24 cellular contexts compared by ENCODE assay signal in genomic region chr5:132266836-132267160, GRCh38. TPM values are rescaled to one million over a fixed set of nuclear protein-coding genes. Genes with fewer than 3 reads are reported as not detected.
DNase-seq lines count a peak whose midpoint lies in the region; ATAC-seq, FAIRE-seq and TF ChIP-seq lines count a peak whose summit lies in the region.
"Had no signal": no experiment of that assay in that cellular context is flagged by ENCODE, and none has a peak within 500 bp of the region (broad histone marks: within the 10 kb centered on the region; RNA-seq: fewer than 3 reads in every experiment).

No MANE protein-coding gene starts in this region.

- H3K4me1 ChIP-seq in GM23248 (ENCODE audit: insufficient read depth) (peaks cover 57% of the 10 kb centered on the region), astrocyte (ENCODE audit: insufficient read depth, low read length) (peaks cover 80% of the 10 kb centered on the region), keratinocyte (ENCODE audit: control insufficient read depth, extremely low read depth, insufficient read depth, low read length) (peaks cover 21% of the 10 kb centered on the region), smooth muscle cell (ENCODE audit: low read depth) (peaks cover 19% of the 10 kb centered on the region), HepG2 (ENCODE audit: insufficient read depth, low read length) (peaks cover 52% of the 10 kb centered on the region)

- peaks cover 2% of the 10 kb centered on the region for H3K9me1 ChIP-seq in keratinocyte (ENCODE audit: control insufficient read depth, extremely low read depth, insufficient read depth, low read length)

- H3K36me3 ChIP-seq in GM23248 (ENCODE audit: low read depth) (peaks cover 25% of the 10 kb centered on the region; the same call in 1 of the 2 replicates), astrocyte (ENCODE audit: insufficient read depth, low read length) (peaks cover 47% of the 10 kb centered on the region), keratinocyte (ENCODE audit: control insufficient read depth in 2 of 2, extremely low read depth in 1 of 2, insufficient read depth in 2 of 2, low read length in 2 of 2) (peaks cover 44 to 61% of the 10 kb centered on the region in 2 experiments), smooth muscle cell (ENCODE audit: low read depth) (no peaks in the 10 kb centered on the region), HepG2 (replicated peaks in 1 of 2; ENCODE audit: control insufficient read depth in 1 of 2, insufficient read depth in 2 of 2, low read length in 2 of 2) (no peaks in the 10 kb centered on the region)
- H3K36me3 ChIP-seq: neutrophil had no signal

- H3K9me2 ChIP-seq in GM23248 (ENCODE audit: insufficient read depth): no peaks in the 10 kb centered on the region

- ATAC-seq in HepG2: no peak

- peaks cover 31% of the 10 kb centered on the region for H3K79me2 ChIP-seq in GM23248 (ENCODE audit: insufficient read depth)
- H3K79me2 ChIP-seq in astrocyte (ENCODE audit: insufficient read depth, low read length): peaks cover 85% of the 10 kb centered on the region
- peaks cover 6% of the 10 kb centered on the region for H3K79me2 ChIP-seq in keratinocyte (ENCODE audit: control insufficient read depth, insufficient read depth, low read length)
- peaks cover 3% of the 10 kb centered on the region for H3K79me2 ChIP-seq in smooth muscle cell (ENCODE audit: low read depth)
- no peaks in the 10 kb centered on the region for H3K79me2 ChIP-seq in HepG2 (ENCODE audit: insufficient read depth, low read length)

- DNase-seq in GM23248: no peak
- no peak for DNase-seq in astrocyte (ENCODE audit: low read depth)
- DNase-seq in keratinocyte (ENCODE audit: low read depth, low spot score): no peak
- no peak for DNase-seq in smooth muscle cell (lab: John Stamatoyannopoulos, UW; ENCODE audit: unreplicated experiment)
- DNase-seq in NCI-H446 (lab: John Stamatoyannopoulos, UW): no peak
- no peak for DNase-seq in T-helper 2 cell treated with Interferon-gamma antibody and Interleukin-4, amounts not matched to agents 5 μg/mL and 100 μg/mL, for 36 hours (ENCODE audit: low spot score)
- DNase-seq in HepG2 (ENCODE audit: low spot score): no peak
- no peak for DNase-seq in T-helper 9 cell
- DNase-seq: activated CD4-positive, alpha-beta T cell treated with anti-CD3 and anti-CD28 coated beads, Interleukin-2, amount 10 ng/mL, durations not matched to agents 24 days and 14 days; activated naive CD4-positive, alpha-beta T cell treated with anti-CD3 and anti-CD28 coated beads, Interleukin-2, amount 10 ng/mL, durations not matched to agents 7 days and 5 days; activated T-cell treated with anti-CD3 and anti-CD28 coated beads, Interleukin-2, amount 50 U/mL, for 24 hours; DMS 273 treated with DMSO at 0.1 percent for 48 hours; effector CD4-positive, alpha-beta T cell; glutamatergic neuron; NCI-H82; SJCRH30; stimulated activated CD8-positive, alpha-beta memory T cell treated with anti-CD3 and anti-CD28 coated beads, Interleukin-4, amount 100 ng/mL, for 48 hours; substantia nigra; T-helper 1 cell had no signal

- H3K9ac ChIP-seq in GM23248: 0 out of 2 replicates have a peak overlapping the region, but pooled peaks have one; percentile 74
- peak overlapping the region; percentile 82 for H3K9ac ChIP-seq in astrocyte (ENCODE audit: low read length)
- no peak overlapping the region for H3K9ac ChIP-seq in keratinocyte (ENCODE audit: control insufficient read depth, extremely low read depth, insufficient read depth, low read length)
- H3K9ac ChIP-seq in smooth muscle cell (ENCODE audit: low read depth): no peak overlapping the region
- no peak overlapping the region for H3K9ac ChIP-seq in HepG2 (ENCODE audit: insufficient read depth, low read depth, low read length)

- 92 to 100% methylated on average over 1 of the region's 1 CpG for WGBS in GM23248 (ENCODE audit: low coverage in 1 of 2, low lambda C conversion rate in 2 of 2, missing lambda C conversion rate in 2 of 2), 2 experiments
- WGBS in smooth muscle cell (ENCODE audit: low lambda C conversion rate): 100% methylated on average over 1 of the region's 1 CpG
- no CpG with 5 or more reads among the region's 1 CpG for WGBS in HepG2 (ENCODE audit: low lambda C conversion rate)

- in situ Hi-C loops in GM23248 (cut with MboI): no loop called here
- in situ Hi-C loops in HepG2 (cut with HindIII; ENCODE audit: extremely low pct_ligation_motif_present, low pct_unique_long_range_greater_than_20kb): no loop called here

- dilution Hi-C loops in keratinocyte (cut with MboI; ENCODE audit: extremely low pct_ligation_motif_present, low sequenced_read_pairs): no loop called here

- FAIRE-seq in astrocyte (lab: Jason Lieb, UNC) (no peak), keratinocyte (lab: Jason Lieb, UNC) (no peak), HepG2 (lab: Jason Lieb, UNC) (no peak)
- FAIRE-seq: G401.6 had no signal

- POLR2A ChIA-PET in HepG2 (lab: Yijun Ruan, JAX): no interaction called here

- intact Hi-C loops in HepG2 (cut with micrococcal nuclease; ENCODE audit: unreplicated experiment): no loop called here

- no peak for TF ChIP-seq RAD21 in HepG2 (CRISPR knock-in tag; IDR thresholded peaks at IDR 0.05)

- no peak for TF ChIP-seq CTCF in astrocyte (IDR thresholded peaks at IDR 0.05; ENCODE audit: insufficient read depth, low read depth, low read length)
- no peak for TF ChIP-seq CTCF in keratinocyte (optimal IDR thresholded peaks at IDR 0.05 in 1 of 3, IDR thresholded peaks at IDR 0.05 in 1 of 3, conservative IDR thresholded peaks at IDR 0.05 in 1 of 3; ENCODE audit: extremely low read depth in 1 of 3, insufficient read depth in 2 of 3, low read length in 3 of 3)
- TF ChIP-seq CTCF in smooth muscle cell (IDR thresholded peaks at IDR 0.05; ENCODE audit: borderline replicate concordance, insufficient read depth, poor library complexity, severe bottlenecking): no peak
- TF ChIP-seq CTCF in HepG2 (CRISPR knock-in tag; IDR thresholded peaks at IDR 0.05): no peak

- TF ChIP-seq POLR2A in HepG2 (IDR thresholded peaks at IDR 0.05; ENCODE audit: insufficient read depth in 1 of 2, low read depth in 2 of 2, low read length in 2 of 2): no peak

- H3K4me3 ChIP-seq in GM23248 (no peak overlapping the region), astrocyte (ENCODE audit: insufficient read depth, low read depth, low read length) (no peak overlapping the region), keratinocyte (ENCODE audit: control insufficient read depth in 2 of 3, extremely low read depth in 1 of 3, insufficient read depth in 2 of 3, low read depth in 1 of 3, low read length in 3 of 3) (no peak overlapping the region), smooth muscle cell (no peak overlapping the region), HepG2 (replicated peaks in 1 of 3; ENCODE audit: insufficient read depth in 1 of 3, low read depth in 2 of 3, low read length in 3 of 3) (no peak overlapping the region)
- H3K4me3 ChIP-seq: mucosa of descending colon, SJCRH30 had no signal

- no peak overlapping the region for H3K4me2 ChIP-seq in GM23248 (ENCODE audit: unreplicated experiment)
- no peak overlapping the region for H3K4me2 ChIP-seq in astrocyte (ENCODE audit: low read length)
- H3K4me2 ChIP-seq in keratinocyte (ENCODE audit: control insufficient read depth, extremely low read depth, insufficient read depth, low read depth, low read length): no peak overlapping the region
- H3K4me2 ChIP-seq in smooth muscle cell: no peak overlapping the region
- H3K4me2 ChIP-seq in HepG2 (ENCODE audit: low read depth, low read length): no peak overlapping the region

- no peaks in the 10 kb centered on the region for H3K9me3 Mint-ChIP-seq in astrocyte (ENCODE audit: unreplicated experiment)
- H3K9me3 Mint-ChIP-seq in T-helper 2 cell treated with Interferon-gamma antibody and Interleukin-4, amounts not matched to agents 5 μg/mL and 100 μg/mL, for 36 hours: no peaks in the 10 kb centered on the region
- H3K9me3 Mint-ChIP-seq: activated CD4-positive, alpha-beta T cell treated with anti-CD3 and anti-CD28 coated beads, Interleukin-2, amount 10 ng/mL, durations not matched to agents 24 days and 14 days; activated naive CD4-positive, alpha-beta T cell treated with anti-CD3 and anti-CD28 coated beads, Interleukin-2, amount 10 ng/mL, durations not matched to agents 7 days and 5 days; activated T-cell treated with anti-CD3 and anti-CD28 coated beads, Interleukin-2, amount 50 U/mL, for 24 hours; CD14-positive monocyte; central memory CD8-positive, alpha-beta T cell had no signal

- H3K36me3 Mint-ChIP-seq in astrocyte (ENCODE audit: low read depth, unreplicated experiment): peaks cover 33% of the 10 kb centered on the region
- no peaks in the 10 kb centered on the region for H3K36me3 Mint-ChIP-seq in T-helper 2 cell treated with Interferon-gamma antibody and Interleukin-4, amounts not matched to agents 5 μg/mL and 100 μg/mL, for 36 hours (ENCODE audit: low read depth)
- H3K36me3 Mint-ChIP-seq: activated naive CD4-positive, alpha-beta T cell treated with anti-CD3 and anti-CD28 coated beads, Interleukin-2, amount 10 ng/mL, durations not matched to agents 7 days and 5 days; CD14-positive monocyte had no signal

- H3F3A ChIP-seq in GM23248 (ENCODE audit: insufficient read depth) (peaks cover 26% of the 10 kb centered on the region), smooth muscle cell (ENCODE audit: low read depth) (peaks cover 6% of the 10 kb centered on the region)

- H3K9me3 ChIP-seq in GM23248 (ENCODE audit: low read depth) (no peaks in the 10 kb centered on the region), astrocyte (ENCODE audit: insufficient read depth, low read depth, low read length) (no peaks in the 10 kb centered on the region), keratinocyte (ENCODE audit: control insufficient read depth, low read depth, low read length) (no peaks in the 10 kb centered on the region), smooth muscle cell (replicated peaks; ENCODE audit: low read depth) (no peaks in the 10 kb centered on the region), HepG2 (ENCODE audit: low read length) (no peaks in the 10 kb centered on the region)
- H3K9me3 ChIP-seq: mucosa of descending colon, neutrophil, SJCRH30 had no signal

- no TSS peak for BruUV-seq in HepG2 (replicated peaks; lab: Mats Ljungman, UMichigan)

- CTCF ChIA-PET in HepG2 (lab: Yijun Ruan, JAX; ENCODE audit: low intra/inter-chr PET ratio, low total read pairs): no interaction called here

- no peak overlapping the region for H2AFZ ChIP-seq in GM23248
- H2AFZ ChIP-seq in astrocyte (ENCODE audit: low read depth, low read length): no peak overlapping the region
- no peak overlapping the region for H2AFZ ChIP-seq in keratinocyte (ENCODE audit: control insufficient read depth, low read length)
- H2AFZ ChIP-seq in smooth muscle cell (ENCODE audit: low read depth): no peak overlapping the region
- no peak overlapping the region for H2AFZ ChIP-seq in HepG2 (ENCODE audit: low read length)

- H3K4me1 Mint-ChIP-seq in astrocyte (ENCODE audit: low read depth, unreplicated experiment): peaks cover 33% of the 10 kb centered on the region
- H3K4me1 Mint-ChIP-seq in T-helper 2 cell treated with Interferon-gamma antibody and Interleukin-4, amounts not matched to agents 5 μg/mL and 100 μg/mL, for 36 hours (ENCODE audit: low read depth): peaks cover 3% of the 10 kb centered on the region

- H4K20me1 ChIP-seq in GM23248 (ENCODE audit: insufficient read depth) (no peaks in the 10 kb centered on the region), astrocyte (ENCODE audit: insufficient read depth, low read length) (peaks cover 88% of the 10 kb centered on the region), keratinocyte (ENCODE audit: control insufficient read depth, extremely low read depth, insufficient read depth, low read length) (peaks cover 2% of the 10 kb centered on the region), smooth muscle cell (ENCODE audit: low read depth) (peaks cover 77% of the 10 kb centered on the region), HepG2 (ENCODE audit: insufficient read depth, low read length) (no peaks in the 10 kb centered on the region)

- no peak overlapping the region for H3K27ac Mint-ChIP-seq in astrocyte (ENCODE audit: unreplicated experiment)
- no peak overlapping the region for H3K27ac Mint-ChIP-seq in T-helper 2 cell treated with Interferon-gamma antibody and Interleukin-4, amounts not matched to agents 5 μg/mL and 100 μg/mL, for 36 hours
- H3K27ac Mint-ChIP-seq: activated naive CD4-positive, alpha-beta T cell treated with anti-CD3 and anti-CD28 coated beads, Interleukin-2, amount 10 ng/mL, durations not matched to agents 7 days and 5 days; activated T-cell treated with anti-CD3 and anti-CD28 coated beads, Interleukin-2, amount 50 U/mL, for 24 hours had no signal

- H3K27me3 ChIP-seq in GM23248 (replicated peaks; ENCODE audit: insufficient read depth) (no peaks in the 10 kb centered on the region), astrocyte (ENCODE audit: insufficient read depth, low read length) (no peaks in the 10 kb centered on the region), keratinocyte (ENCODE audit: control insufficient read depth, extremely low read depth, insufficient read depth, low read length) (no peaks in the 10 kb centered on the region), smooth muscle cell (ENCODE audit: low read depth) (no peaks in the 10 kb centered on the region), HepG2 (ENCODE audit: control insufficient read depth in 1 of 2, insufficient read depth in 2 of 2, low read length in 2 of 2) (no peaks in the 10 kb centered on the region)
- H3K27me3 ChIP-seq: SJCRH30 had no signal

- H3K27ac ChIP-seq in GM23248 (no peak overlapping the region), astrocyte (ENCODE audit: low read depth, low read length) (peak overlapping the region; percentile 97), keratinocyte (ENCODE audit: control insufficient read depth, insufficient read depth, low read length) (peak overlapping the region; percentile 78), smooth muscle cell (ENCODE audit: low read depth) (peak overlapping the region; percentile 94), HepG2 (ENCODE audit: extremely low read length, insufficient read depth, low read length) (no peak overlapping the region)
- H3K27ac ChIP-seq: neutrophil had no signal

- H3K27me3 Mint-ChIP-seq in astrocyte (ENCODE audit: low read depth, unreplicated experiment): no peaks in the 10 kb centered on the region
- no peaks in the 10 kb centered on the region for H3K27me3 Mint-ChIP-seq in T-helper 2 cell treated with Interferon-gamma antibody and Interleukin-4, amounts not matched to agents 5 μg/mL and 100 μg/mL, for 36 hours (ENCODE audit: low read depth)
- H3K27me3 Mint-ChIP-seq: activated CD4-positive, alpha-beta T cell treated with anti-CD3 and anti-CD28 coated beads, Interleukin-2, amount 10 ng/mL, durations not matched to agents 24 days and 14 days; central memory CD8-positive, alpha-beta T cell had no signal

- H3K4me3 Mint-ChIP-seq in astrocyte (ENCODE audit: unreplicated experiment): no peak overlapping the region
- H3K4me3 Mint-ChIP-seq in T-helper 2 cell treated with Interferon-gamma antibody and Interleukin-4, amounts not matched to agents 5 μg/mL and 100 μg/mL, for 36 hours: no peak overlapping the region
- H3K4me3 Mint-ChIP-seq: activated CD4-positive, alpha-beta T cell treated with anti-CD3 and anti-CD28 coated beads, Interleukin-2, amount 10 ng/mL, durations not matched to agents 24 days and 14 days; activated naive CD4-positive, alpha-beta T cell treated with anti-CD3 and anti-CD28 coated beads, Interleukin-2, amount 10 ng/mL, durations not matched to agents 7 days and 5 days; activated T-cell treated with anti-CD3 and anti-CD28 coated beads, Interleukin-2, amount 50 U/mL, for 24 hours; CD14-positive monocyte; central memory CD8-positive, alpha-beta T cell had no signal

- TF ChIP-seq EP300 in HepG2 (IDR thresholded peaks at IDR 0.05; ENCODE audit: low read depth in 2 of 2, low read length in 2 of 2) (no peak), HepG2 (CRISPR knock-in tag; IDR thresholded peaks at IDR 0.05; ENCODE audit: borderline replicate concordance) (no peak)

RNA-seq across cellular contexts. Expression of gene PDLIM4, which starts 9.3 kb away (rescaled TPM):
- total RNA-seq in GM23248 (2014; rRNA removed; shearing (Covaris generic)): 84.4 and 107 TPM in 2 replicates
- polyA plus RNA-seq in GM23248 (2016; fragmentation: Nextera tagmentation; extraction: Ambion mirVana) (153 and 156 TPM in 2 replicates), keratinocyte (38.3 to 81.8 TPM (median 79.3 TPM) in 3 replicates), smooth muscle cell (275 and 338 TPM in 2 replicates), HepG2 (2011; rRNA removed) (2.3 and 2.5 TPM in 2 replicates)
- total RNA-seq in astrocyte (56.6 and 72.4 TPM in 2 replicates), smooth muscle cell (77.4 and 93.8 TPM in 2 replicates), HepG2 (2016; rRNA removed; fragmentation: Illumina TruSeq; extraction: Trizol) (0.80 and 1.1 TPM in 2 replicates)
- 25.2 TPM for polyA plus RNA-seq in keratinocyte (2011; ENCODE audit: low read depth)
- 78.0 and 173 TPM in 2 replicates for polyA plus RNA-seq in keratinocyte (2011; cell fraction: cytosol; rRNA removed)
- polyA plus RNA-seq in keratinocyte (2011; cell fraction: nucleus; rRNA removed): 81.9 and 115 TPM in 2 replicates
- 50.9 and 113 TPM in 2 replicates for polyA plus RNA-seq in keratinocyte (2012; ENCODE audit: low replicate concordance)
- 44.2 to 86.3 TPM (median 59.6 TPM) in 3 replicates for polyA minus RNA-seq in keratinocyte
- 134 TPM for polyA minus RNA-seq in keratinocyte (2011; cell fraction: cytosol; rRNA and poly(A)+ RNA removed)
- polyA minus RNA-seq in keratinocyte (2011; cell fraction: nucleus; rRNA and poly(A)+ RNA removed): 36.9 and 40.3 TPM in 2 replicates
- total RNA-seq in HepG2 (2016; cell fraction: cytosol; rRNA removed; fragmentation: Illumina TruSeq; extraction: Trizol; ENCODE audit: low read depth): 0.44 and 0.81 TPM in 2 replicates
- total RNA-seq in HepG2 (2016; cell fraction: insoluble cytoplasmic fraction; rRNA removed; fragmentation: Illumina TruSeq; extraction: Trizol): 1.1 and 1.2 TPM in 2 replicates
- 0.76 and 0.93 TPM in 2 replicates for total RNA-seq in HepG2 (2016; cell fraction: membrane; rRNA removed; fragmentation: Illumina TruSeq; extraction: Trizol)
- total RNA-seq in HepG2 (2016; cell fraction: nucleus; rRNA removed; fragmentation: Illumina TruSeq; extraction: Trizol): 0.38 and 0.56 TPM in 2 replicates
- 1.2 and 3.5 TPM in 2 replicates for polyA plus RNA-seq in HepG2 (2011; cell fraction: cytosol; rRNA removed)
- polyA plus RNA-seq in HepG2 (2011; cell fraction: nucleus; rRNA removed): 5.9 and 8.0 TPM in 2 replicates
- polyA plus RNA-seq in HepG2 (2012): 1.4 and 1.7 TPM in 2 replicates
- 0.28 and 0.49 TPM in 2 replicates for polyA plus RNA-seq in HepG2 (2016; cell fraction: cytosol; fragmentation: Illumina TruSeq; extraction: Trizol; ENCODE audit: low read depth)
- polyA plus RNA-seq in HepG2 (2016; cell fraction: insoluble cytoplasmic fraction; fragmentation: Illumina TruSeq; extraction: Trizol; ENCODE audit: low read depth): 2.1 and 2.4 TPM in 2 replicates
- 0.43 and 0.85 TPM in 2 replicates for polyA plus RNA-seq in HepG2 (2016; cell fraction: membrane; fragmentation: Illumina TruSeq; extraction: Trizol; ENCODE audit: low read depth)
- 0.97 and 2.5 TPM in 2 replicates for polyA plus RNA-seq in HepG2 (2016; cell fraction: nucleus; fragmentation: Illumina TruSeq; extraction: Trizol; ENCODE audit: insufficient read depth, low read depth)
- polyA minus RNA-seq in HepG2 (2011; rRNA and poly(A)+ RNA removed; ENCODE audit: low replicate concordance): 0.77 and 0.94 TPM in 2 replicates
- polyA minus RNA-seq in HepG2 (2011; cell fraction: cytosol; rRNA and poly(A)+ RNA removed): 1.1 and 1.3 TPM in 2 replicates
- 0.87 and 1.4 TPM in 2 replicates for polyA minus RNA-seq in HepG2 (2011; cell fraction: nucleus; rRNA and poly(A)+ RNA removed)
- polyA plus RNA-seq: CD14-positive monocyte had no signal

RNA-seq across cellular contexts. Expression of gene SLC22A4, which starts 27.4 kb away (rescaled TPM):
- total RNA-seq in GM23248 (2014; rRNA removed; shearing (Covaris generic)): 26.0 and 26.3 TPM in 2 replicates
- polyA plus RNA-seq in GM23248 (2016; fragmentation: Nextera tagmentation; extraction: Ambion mirVana) (24.0 and 26.1 TPM in 2 replicates), keratinocyte (1.00 to 1.5 TPM (median 1.4 TPM) in 3 replicates), smooth muscle cell (1.3 and 3.1 TPM in 2 replicates), HepG2 (2011; rRNA removed) (0.33 and 0.56 TPM in 2 replicates)
- total RNA-seq in astrocyte (4.1 and 4.5 TPM in 2 replicates), smooth muscle cell (0.45 and 3.8 TPM in 2 replicates), HepG2 (2016; rRNA removed; fragmentation: Illumina TruSeq; extraction: Trizol) (0.62 and 0.83 TPM in 2 replicates)
- polyA plus RNA-seq in keratinocyte (2011; ENCODE audit: low read depth): not detected
- polyA plus RNA-seq in keratinocyte (2011; cell fraction: cytosol; rRNA removed): 0.68 and 0.78 TPM in 2 replicates
- 1.9 and 2.2 TPM in 2 replicates for polyA plus RNA-seq in keratinocyte (2011; cell fraction: nucleus; rRNA removed)
- 0.23 and 0.76 TPM in 2 replicates for polyA plus RNA-seq in keratinocyte (2012; ENCODE audit: low replicate concordance)
- 1.6 to 1.9 TPM (median 1.7 TPM) in 3 replicates for polyA minus RNA-seq in keratinocyte
- polyA minus RNA-seq in keratinocyte (2011; cell fraction: cytosol; rRNA and poly(A)+ RNA removed): not detected
- polyA minus RNA-seq in keratinocyte (2011; cell fraction: nucleus; rRNA and poly(A)+ RNA removed): 0.95 and 1.1 TPM in 2 replicates
- total RNA-seq in HepG2 (2016; cell fraction: cytosol; rRNA removed; fragmentation: Illumina TruSeq; extraction: Trizol; ENCODE audit: low read depth): 0.20 and 0.26 TPM in 2 replicates
- 0.34 and 0.93 TPM in 2 replicates for total RNA-seq in HepG2 (2016; cell fraction: insoluble cytoplasmic fraction; rRNA removed; fragmentation: Illumina TruSeq; extraction: Trizol)
- total RNA-seq in HepG2 (2016; cell fraction: membrane; rRNA removed; fragmentation: Illumina TruSeq; extraction: Trizol): 0.59 and 0.99 TPM in 2 replicates
- 0.99 and 1.1 TPM in 2 replicates for total RNA-seq in HepG2 (2016; cell fraction: nucleus; rRNA removed; fragmentation: Illumina TruSeq; extraction: Trizol)
- polyA plus RNA-seq in HepG2 (2011; cell fraction: cytosol; rRNA removed): 0.31 and 0.35 TPM in 2 replicates
- 0.64 and 0.88 TPM in 2 replicates for polyA plus RNA-seq in HepG2 (2011; cell fraction: nucleus; rRNA removed)
- 0.19 and 0.25 TPM in 2 replicates for polyA plus RNA-seq in HepG2 (2012)
- 0.12 and 0.36 TPM in 2 replicates for polyA plus RNA-seq in HepG2 (2016; cell fraction: cytosol; fragmentation: Illumina TruSeq; extraction: Trizol; ENCODE audit: low read depth)
- polyA plus RNA-seq in HepG2 (2016; cell fraction: insoluble cytoplasmic fraction; fragmentation: Illumina TruSeq; extraction: Trizol; ENCODE audit: low read depth): 0.29 and 0.41 TPM in 2 replicates
- polyA plus RNA-seq in HepG2 (2016; cell fraction: membrane; fragmentation: Illumina TruSeq; extraction: Trizol; ENCODE audit: low read depth): 0.29 and 0.35 TPM in 2 replicates
- 1.0 and 1.9 TPM in 2 replicates for polyA plus RNA-seq in HepG2 (2016; cell fraction: nucleus; fragmentation: Illumina TruSeq; extraction: Trizol; ENCODE audit: insufficient read depth, low read depth)
- 0.94 and 9.4 TPM in 2 replicates for polyA minus RNA-seq in HepG2 (2011; rRNA and poly(A)+ RNA removed; ENCODE audit: low replicate concordance)
- polyA minus RNA-seq in HepG2 (2011; cell fraction: cytosol; rRNA and poly(A)+ RNA removed): 0.79 TPM in 1 of 2 replicates, not detected in the other
- polyA minus RNA-seq in HepG2 (2011; cell fraction: nucleus; rRNA and poly(A)+ RNA removed): 1.5 and 1.8 TPM in 2 replicates

RNA-seq across cellular contexts. Expression of gene P4HA2, which starts 39.1 kb away (rescaled TPM):
- 337 and 352 TPM in 2 replicates for total RNA-seq in GM23248 (2014; rRNA removed; shearing (Covaris generic))
- polyA plus RNA-seq in GM23248 (2016; fragmentation: Nextera tagmentation; extraction: Ambion mirVana) (353 and 374 TPM in 2 replicates), keratinocyte (93.6 to 158 TPM (median 112 TPM) in 3 replicates), smooth muscle cell (500 and 707 TPM in 2 replicates), HepG2 (2011; rRNA removed) (108 and 126 TPM in 2 replicates)
- total RNA-seq in astrocyte (214 and 302 TPM in 2 replicates), smooth muscle cell (352 and 482 TPM in 2 replicates), HepG2 (2016; rRNA removed; fragmentation: Illumina TruSeq; extraction: Trizol) (16.5 and 37.7 TPM in 2 replicates)
- polyA plus RNA-seq in keratinocyte (2011; ENCODE audit: low read depth): 34.6 TPM
- polyA plus RNA-seq in keratinocyte (2011; cell fraction: cytosol; rRNA removed): 55.1 and 60.5 TPM in 2 replicates
- polyA plus RNA-seq in keratinocyte (2011; cell fraction: nucleus; rRNA removed): 276 and 293 TPM in 2 replicates
- polyA plus RNA-seq in keratinocyte (2012; ENCODE audit: low replicate concordance): 64.5 and 83.7 TPM in 2 replicates
- polyA minus RNA-seq in keratinocyte: 128 to 202 TPM (median 140 TPM) in 3 replicates
- 61.6 TPM for polyA minus RNA-seq in keratinocyte (2011; cell fraction: cytosol; rRNA and poly(A)+ RNA removed)
- polyA minus RNA-seq in keratinocyte (2011; cell fraction: nucleus; rRNA and poly(A)+ RNA removed): 165 and 259 TPM in 2 replicates
- 3.3 and 4.3 TPM in 2 replicates for total RNA-seq in HepG2 (2016; cell fraction: cytosol; rRNA removed; fragmentation: Illumina TruSeq; extraction: Trizol; ENCODE audit: low read depth)
- total RNA-seq in HepG2 (2016; cell fraction: insoluble cytoplasmic fraction; rRNA removed; fragmentation: Illumina TruSeq; extraction: Trizol): 14.1 and 38.3 TPM in 2 replicates
- total RNA-seq in HepG2 (2016; cell fraction: membrane; rRNA removed; fragmentation: Illumina TruSeq; extraction: Trizol): 7.5 and 8.0 TPM in 2 replicates
- total RNA-seq in HepG2 (2016; cell fraction: nucleus; rRNA removed; fragmentation: Illumina TruSeq; extraction: Trizol): 34.5 and 35.9 TPM in 2 replicates
- polyA plus RNA-seq in HepG2 (2011; cell fraction: cytosol; rRNA removed): 107 and 109 TPM in 2 replicates
- 62.4 and 67.9 TPM in 2 replicates for polyA plus RNA-seq in HepG2 (2011; cell fraction: nucleus; rRNA removed)
- polyA plus RNA-seq in HepG2 (2012): 66.5 and 86.6 TPM in 2 replicates
- polyA plus RNA-seq in HepG2 (2016; cell fraction: cytosol; fragmentation: Illumina TruSeq; extraction: Trizol; ENCODE audit: low read depth): 2.8 and 3.4 TPM in 2 replicates
- 12.5 and 14.6 TPM in 2 replicates for polyA plus RNA-seq in HepG2 (2016; cell fraction: insoluble cytoplasmic fraction; fragmentation: Illumina TruSeq; extraction: Trizol; ENCODE audit: low read depth)
- 4.7 and 5.3 TPM in 2 replicates for polyA plus RNA-seq in HepG2 (2016; cell fraction: membrane; fragmentation: Illumina TruSeq; extraction: Trizol; ENCODE audit: low read depth)
- polyA plus RNA-seq in HepG2 (2016; cell fraction: nucleus; fragmentation: Illumina TruSeq; extraction: Trizol; ENCODE audit: insufficient read depth, low read depth): 38.2 and 45.7 TPM in 2 replicates
- polyA minus RNA-seq in HepG2 (2011; rRNA and poly(A)+ RNA removed; ENCODE audit: low replicate concordance): 34.7 and 158 TPM in 2 replicates
- polyA minus RNA-seq in HepG2 (2011; cell fraction: cytosol; rRNA and poly(A)+ RNA removed): 44.8 and 53.1 TPM in 2 replicates
- 40.5 and 41.8 TPM in 2 replicates for polyA minus RNA-seq in HepG2 (2011; cell fraction: nucleus; rRNA and poly(A)+ RNA removed)

Comparison
In these comparisons a context has a peak if more than half of its experiments do, and no peak if none do; other contexts are left out.
1. H3K27ac ChIP-seq: peak in astrocyte (single experiment), keratinocyte (single experiment) and smooth muscle cell (single experiment); none in GM23248 (single experiment) and HepG2 (single experiment).
2. H3K9ac ChIP-seq: peak in GM23248 (single experiment) and astrocyte (single experiment); none in keratinocyte (single experiment), smooth muscle cell (single experiment) and HepG2 (single experiment).
3. RNA of gene PDLIM4, which starts 9.3 kb away (total RNA-seq): 77.4 to 93.8 TPM in smooth muscle cell, 84.4 to 107 TPM in GM23248 and 56.6 to 72.4 TPM in astrocyte; 0.38 to 1.2 TPM in HepG2; every median in the first group is over 10 times any median in the second.